ENCODE assay signal across 8 cellular contexts in the genomic region with DNA sequence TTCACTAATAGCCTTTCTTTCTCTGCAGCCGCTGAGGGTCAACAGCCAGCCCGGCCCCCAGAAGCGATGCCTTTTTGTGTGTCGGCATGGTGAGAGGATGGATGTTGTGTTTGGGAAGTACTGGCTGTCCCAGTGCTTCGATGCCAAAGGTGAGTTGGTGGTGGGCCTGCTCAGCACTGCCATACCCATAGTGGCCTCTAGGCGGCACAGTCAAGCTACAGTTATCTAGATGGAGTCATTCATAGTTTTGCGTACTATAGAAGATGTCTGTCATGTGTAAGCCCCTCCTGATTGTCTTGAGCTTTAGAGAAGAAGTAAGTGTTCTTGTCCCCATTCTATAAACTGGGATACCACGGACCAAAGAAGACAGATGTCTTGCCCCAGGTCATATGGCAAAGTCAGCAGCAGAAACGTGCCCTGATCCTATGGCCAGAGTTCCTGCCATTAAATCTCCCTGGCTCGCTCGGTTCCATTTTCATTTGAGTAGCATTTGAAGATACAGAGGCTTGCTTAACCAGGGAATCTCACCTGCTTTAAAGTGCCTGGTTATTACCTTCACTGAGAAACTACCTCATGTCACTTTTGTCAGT. TPM values are rescaled to one million over a fixed set of nuclear protein-coding genes. Genes with fewer than 3 reads are reported as not detected.
DNase-seq lines count a peak whose midpoint lies in the region; ATAC-seq and TF ChIP-seq lines count a peak whose summit lies in the region.

No MANE protein-coding gene starts in this region.

- H3K4me1 Mint-ChIP-seq in CD14-positive monocyte (peaks cover 11% of the 10 kb centered on the region), chondrocyte (ENCODE audit: low read depth) (peaks cover 13% of the 10 kb centered on the region)
- H3K4me1 Mint-ChIP-seq in stimulated activated memory B cell treated with anti-CD40 and anti-IgM and Interleukin-4, amounts not matched to agents 10 μg/mL and 1 μg/mL and 100 μg/mL, for 72 hours = peaks cover 6% of the 10 kb centered on the region

- H3K18ac ChIP-seq in mesendoderm (ENCODE audit: low read length) = no peak overlapping the region

- no peak overlapping the region for H3K4me2 ChIP-seq in mesendoderm (ENCODE audit: low read length)

- H3K9ac ChIP-seq in mesendoderm (ENCODE audit: low read length) = no peak overlapping the region

- no peak overlapping the region for H2AK5ac ChIP-seq in mesendoderm (ENCODE audit: low read length)

- no peak overlapping the region for H2BK5ac ChIP-seq in mesendoderm (ENCODE audit: low read length)

- H3K4me3 ChIP-seq in LNCaP clone FGC (ENCODE audit: low read depth, low read length) = no peak overlapping the region
- no peak overlapping the region for H3K4me3 ChIP-seq in mesendoderm (ENCODE audit: low read length)

- peak; percentile 97 for ATAC-seq in GM19455 (IDR thresholded peaks at IDR 0.05; ENCODE audit: unreplicated experiment)
- ATAC-seq in activated CD4-positive, CD25-positive, alpha-beta regulatory T cell treated with anti-CD3 and anti-CD28 coated beads, Interleukin-2, amount 50 U/mL, for 24 hours = peak; percentile 55 to 73
- peak; percentile 73 for ATAC-seq in stimulated activated memory B cell treated with anti-CD40 and anti-IgM and Interleukin-4, amounts not matched to agents 10 μg/mL and 1 μg/mL and 100 μg/mL, for 72 hours

- peak overlapping the region in 2 of 7 donors; percentile 50 to 58 for H3K27ac Mint-ChIP-seq in CD14-positive monocyte
- H3K27ac Mint-ChIP-seq in chondrocyte (ENCODE audit: unreplicated experiment) = no peak overlapping the region
- no peak overlapping the region for H3K27ac Mint-ChIP-seq in stimulated activated memory B cell treated with anti-CD40 and anti-IgM and Interleukin-4, amounts not matched to agents 10 μg/mL and 1 μg/mL and 100 μg/mL, for 72 hours

- DNase-seq in CD14-positive monocyte (ENCODE audit: low spot score) (no peak), LNCaP clone FGC (ENCODE audit: low read depth) (no peak), chondrocyte (ENCODE audit: low spot score) (no peak), mesendoderm (peak; percentile 67), NCI-H2107 treated with DMSO at 0.1 percent for 48 hours (lab: John Stamatoyannopoulos, UW; ENCODE audit: unreplicated experiment) (no peak)

- no peak overlapping the region for H4K5ac ChIP-seq in mesendoderm (ENCODE audit: low read length)

- H3K27me3 ChIP-seq in mesendoderm (ENCODE audit: insufficient read depth, low read length, poor library complexity) = no peaks in the 10 kb centered on the region

- H3K4ac ChIP-seq in mesendoderm (ENCODE audit: low read depth, low read length) = no peak overlapping the region

- intact Hi-C loops in CD14-positive monocyte (cut with micrococcal nuclease) = loop anchor here (5.0 to 10.0 kb wide), 2 partner anchors 56 to 259 kb away; no protein-coding TSS in a partner anchor

- no peak overlapping the region for H3K23ac ChIP-seq in mesendoderm (ENCODE audit: low read length)

- WGBS in mesendoderm (ENCODE audit: extremely low coverage, insufficient coverage, low lambda C conversion rate) = no CpG with 5 or more reads among the region's 11 CpGs

- H4K8ac ChIP-seq in mesendoderm (ENCODE audit: low read depth, low read length) = no peak overlapping the region

- H3K56ac ChIP-seq in mesendoderm (ENCODE audit: low read length) = no peak overlapping the region

- no peaks in the 10 kb centered on the region for H3K79me2 ChIP-seq in mesendoderm (ENCODE audit: control insufficient read depth, insufficient read depth, low read length)

- H2BK120ac ChIP-seq in mesendoderm (ENCODE audit: low read depth, low read length) = no peak overlapping the region

- peaks cover 2% of the 10 kb centered on the region for H3K36me3 ChIP-seq in mesendoderm (ENCODE audit: control insufficient read depth, insufficient read depth, low read length)

- H3K9me3 Mint-ChIP-seq in CD14-positive monocyte (no peaks in the 10 kb centered on the region), chondrocyte (ENCODE audit: low read depth) (no peaks in the 10 kb centered on the region)
- no peaks in the 10 kb centered on the region for H3K9me3 Mint-ChIP-seq in stimulated activated memory B cell treated with anti-CD40 and anti-IgM and Interleukin-4, amounts not matched to agents 10 μg/mL and 1 μg/mL and 100 μg/mL, for 72 hours

- TF ChIP-seq CTCF in CD14-positive monocyte (IDR thresholded peaks at IDR 0.05) (peak; percentile 96), LNCaP clone FGC (IDR thresholded peaks at IDR 0.05; ENCODE audit: control insufficient read depth, extremely low read depth, insufficient read depth) (peak; percentile 78), chondrocyte (IDR thresholded peaks at IDR 0.05) (peak; percentile 82)

- no peak overlapping the region for H3K27ac ChIP-seq in mesendoderm (ENCODE audit: low read depth, low read length)

- H2BK15ac ChIP-seq in mesendoderm (replicated peaks; ENCODE audit: low read depth) = no peak overlapping the region

- H3K79me1 ChIP-seq in mesendoderm (ENCODE audit: low read length) = no peaks in the 10 kb centered on the region

- H3K36me3 Mint-ChIP-seq in CD14-positive monocyte (peaks cover 76 to 77% of the 10 kb centered on the region in 2 donors), chondrocyte (ENCODE audit: low read depth) (peaks cover 7% of the 10 kb centered on the region)
- H3K36me3 Mint-ChIP-seq in stimulated activated memory B cell treated with anti-CD40 and anti-IgM and Interleukin-4, amounts not matched to agents 10 μg/mL and 1 μg/mL and 100 μg/mL, for 72 hours = peaks cover 15% of the 10 kb centered on the region

- H3K4me3 Mint-ChIP-seq in CD14-positive monocyte = no peak overlapping the region
- no peak overlapping the region for H3K4me3 Mint-ChIP-seq in chondrocyte (ENCODE audit: unreplicated experiment)
- no peak overlapping the region for H3K4me3 Mint-ChIP-seq in stimulated activated memory B cell treated with anti-CD40 and anti-IgM and Interleukin-4, amounts not matched to agents 10 μg/mL and 1 μg/mL and 100 μg/mL, for 72 hours

- H3K4me1 ChIP-seq in mesendoderm (ENCODE audit: control insufficient read depth, low read depth, low read length) = peaks cover 3% of the 10 kb centered on the region

- peaks cover 0 to 1% (median 0%) of the 10 kb centered on the region in 3 donors for H3K27me3 Mint-ChIP-seq in CD14-positive monocyte (ENCODE audit: low read depth in 3 of 3)
- H3K27me3 Mint-ChIP-seq in chondrocyte (ENCODE audit: low read depth) = no peaks in the 10 kb centered on the region
- no peaks in the 10 kb centered on the region for H3K27me3 Mint-ChIP-seq in stimulated activated memory B cell treated with anti-CD40 and anti-IgM and Interleukin-4, amounts not matched to agents 10 μg/mL and 1 μg/mL and 100 μg/mL, for 72 hours

RNA-seq across cellular contexts. Expression of gene CRTAM, which starts 42.1 kb away (rescaled TPM):
- 1 to 10 TPM; 5.2 to 5.5 TPM for polyA plus RNA-seq in CD14-positive monocyte
- not detected in 3 replicates for total RNA-seq in chondrocyte
- polyA plus RNA-seq in mesendoderm (2013, experiment 1 of 2) = 0.31 TPM
- 0.45 TPM for polyA plus RNA-seq in mesendoderm (2013, experiment 2 of 2)
